ENCODE assay signal across 8 cellular contexts in genomic region chr2:127701651-127702394, GRCh38. TPM values are rescaled to one million over a fixed set of nuclear protein-coding genes. Genes with fewer than 3 reads are reported as not detected.
DNase-seq lines count a peak whose midpoint lies in the region; ATAC-seq lines count a peak whose summit lies in the region.

No MANE protein-coding gene starts in this region.

- peak overlapping the region; percentile 67 for H2AFZ ChIP-seq in mesenchymal stem cell (ENCODE audit: low read depth, low read length)

- CTCF ChIA-PET in activated CD8-positive, alpha-beta T cell treated with anti-CD3 and anti-CD28 coated beads, Interleukin-2, amount 10 ng/mL, durations not matched to agents 7 days and 5 days (lab: Charles Lee): interaction anchor here (0.7 to 2.0 kb wide), 8 partner anchors 10 to 222 kb away, joined by 3 to 18 read pairs (median 4); partner anchors contain the start of gene WDR33

- H3K27ac ChIP-seq in mesenchymal stem cell (ENCODE audit: low read length, poor library complexity, severe bottlenecking): peak overlapping the region; percentile 58

- H3K36me3 Mint-ChIP-seq in activated CD8-positive, alpha-beta T cell treated with anti-CD3 and anti-CD28 coated beads, Interleukin-2, amount 10 ng/mL, durations not matched to agents 7 days and 5 days (ENCODE audit: low read depth): peaks cover 36% of the 10 kb centered on the region

- H2BK12ac ChIP-seq in mesenchymal stem cell (ENCODE audit: low read length in 2 of 2): peak overlapping the region in 1 of 2 experiments; percentile 74

- H3K9me3 Mint-ChIP-seq in activated CD8-positive, alpha-beta T cell treated with anti-CD3 and anti-CD28 coated beads, Interleukin-2, amount 10 ng/mL, durations not matched to agents 7 days and 5 days (ENCODE audit: insufficient read depth): no peaks in the 10 kb centered on the region

- peak overlapping the region; percentile 86 for H3K4me2 ChIP-seq in mesenchymal stem cell (ENCODE audit: low read length, poor library complexity, severe bottlenecking)

- H3K4me3 ChIP-seq in mesenchymal stem cell (ENCODE audit: insufficient read depth in 1 of 2, low read depth in 1 of 2, low read length in 2 of 2): peak overlapping the region; percentile 78 to 92

- no peaks in the 10 kb centered on the region for H3K9me3 ChIP-seq in mesenchymal stem cell (ENCODE audit: control insufficient read depth, low read length)

- H2BK120ac ChIP-seq in mesenchymal stem cell (ENCODE audit: low read depth, low read length): peak overlapping the region; percentile 91

- no peaks in the 10 kb centered on the region for H3K27me3 ChIP-seq in mesenchymal stem cell (ENCODE audit: control insufficient read depth in 1 of 2, insufficient read depth in 1 of 2, low read length in 2 of 2)

- H3K23ac ChIP-seq in mesenchymal stem cell (ENCODE audit: low read length in 2 of 2): peak overlapping the region; percentile 53 to 74

- H2AK5ac ChIP-seq in mesenchymal stem cell (ENCODE audit: low read length, severe bottlenecking): no peak overlapping the region

- H3K36me3 ChIP-seq in mesenchymal stem cell (ENCODE audit: control insufficient read depth in 1 of 2, insufficient read depth in 2 of 2, low read depth in 1 of 2, low read length in 2 of 2): peaks cover 9 to 15% of the 10 kb centered on the region in 2 experiments

- H3K4me1 ChIP-seq in mesenchymal stem cell (ENCODE audit: control insufficient read depth, insufficient read depth, low read depth, low read length): peaks cover 13% of the 10 kb centered on the region

- POLR2A ChIA-PET in activated CD8-positive, alpha-beta T cell treated with anti-CD3 and anti-CD28 coated beads, Interleukin-2, amount 10 ng/mL, durations not matched to agents 7 days and 5 days (lab: Charles Lee): interaction anchor here (0.7 to 3.0 kb wide), 12 partner anchors 10 to 416 kb away, joined by 3 to 13 read pairs (median 5); partner anchors contain the start of genes IWS1, POLR2D, UGGT1 and WDR33

- peak overlapping the region; percentile 91 to 98 for H3K18ac ChIP-seq in mesenchymal stem cell (ENCODE audit: low read depth in 1 of 2, low read length in 2 of 2)

- H4K91ac ChIP-seq in mesenchymal stem cell (ENCODE audit: low read length): peak overlapping the region; percentile 93

- peak; percentile 93 for DNase-seq in CD1c-positive myeloid dendritic cell (ENCODE audit: extremely low spot score)
- DNase-seq in NCI-H774 (lab: John Stamatoyannopoulos, UW): peak; percentile 54
- DNase-seq in activated CD8-positive, alpha-beta T cell treated with anti-CD3 and anti-CD28 coated beads, Interleukin-2, amount 10 ng/mL, durations not matched to agents 7 days and 5 days: peak; percentile 85
- DNase-seq in effector CD8-positive, alpha-beta T cell (lab: John Stamatoyannopoulos, UW): peak; percentile 54
- DNase-seq in mesenchymal stem cell: peak; percentile 82
- DNase-seq in stimulated activated CD8-positive, alpha-beta memory T cell treated with anti-CD3 and anti-CD28 coated beads, Interleukin-12 subunit alpha, Interleukin-12 subunit beta, amount 100 ng/mL, for 4 hours (ENCODE audit: low read depth): peak; percentile 74

- peak overlapping the region; percentile 96 for H2BK15ac ChIP-seq in mesenchymal stem cell (ENCODE audit: low read depth, poor library complexity, severe bottlenecking)

- WGBS in mesenchymal stem cell: under 1% methylated on average over 75 of the region's 108 CpGs

- H2BK5ac ChIP-seq in mesenchymal stem cell (ENCODE audit: low read depth, low read length, poor library complexity, severe bottlenecking): peak overlapping the region; percentile 87

- H3K4ac ChIP-seq in mesenchymal stem cell (ENCODE audit: low read depth in 1 of 2, low read length in 2 of 2): peak overlapping the region; percentile 67 to 86

- H3K14ac ChIP-seq in mesenchymal stem cell (ENCODE audit: low read length in 2 of 2): peak overlapping the region in 1 of 2 experiments; percentile 94

- H3K27ac Mint-ChIP-seq in activated CD8-positive, alpha-beta T cell treated with anti-CD3 and anti-CD28 coated beads, Interleukin-2, amount 10 ng/mL, durations not matched to agents 7 days and 5 days: peak overlapping the region; percentile 95

- peaks cover 16% of the 10 kb centered on the region for H3K79me1 ChIP-seq in mesenchymal stem cell (replicated peaks; ENCODE audit: low read length, poor library complexity, severe bottlenecking)

- H3K4me1 Mint-ChIP-seq in activated CD8-positive, alpha-beta T cell treated with anti-CD3 and anti-CD28 coated beads, Interleukin-2, amount 10 ng/mL, durations not matched to agents 7 days and 5 days (ENCODE audit: low read depth): peaks cover 41% of the 10 kb centered on the region

- peak overlapping the region; percentile 95 for H3K9ac ChIP-seq in mesenchymal stem cell (ENCODE audit: low read length)

- H3K4me3 Mint-ChIP-seq in activated CD8-positive, alpha-beta T cell treated with anti-CD3 and anti-CD28 coated beads, Interleukin-2, amount 10 ng/mL, durations not matched to agents 7 days and 5 days: peak overlapping the region; percentile 84

- ATAC-seq in GM19328 (IDR thresholded peaks at IDR 0.05; ENCODE audit: unreplicated experiment) (peak; percentile 41), HG03460 (IDR thresholded peaks at IDR 0.05; ENCODE audit: unreplicated experiment) (peak; percentile 43)
- peak; percentile 85 for ATAC-seq in activated CD8-positive, alpha-beta T cell treated with anti-CD3 and anti-CD28 coated beads, Interleukin-2, amount 10 ng/mL, durations not matched to agents 7 days and 5 days

- no peaks in the 10 kb centered on the region for H3K27me3 Mint-ChIP-seq in activated CD8-positive, alpha-beta T cell treated with anti-CD3 and anti-CD28 coated beads, Interleukin-2, amount 10 ng/mL, durations not matched to agents 7 days and 5 days (ENCODE audit: low read depth)

- peak overlapping the region; percentile 92 for H4K8ac ChIP-seq in mesenchymal stem cell (ENCODE audit: low read length)

RNA-seq across cellular contexts. Expression of gene SFT2D3, which starts 0.5 kb away (rescaled TPM):
- 1 to 10 TPM; 4.8 to 5.5 TPM for total RNA-seq in activated CD8-positive, alpha-beta T cell treated with anti-CD3 and anti-CD28 coated beads, Interleukin-2, amount 10 ng/mL, durations not matched to agents 7 days and 5 days
- 4.5 TPM for polyA plus RNA-seq in mesenchymal stem cell (2013, experiment 1 of 2)
- polyA plus RNA-seq in mesenchymal stem cell (2013, experiment 2 of 2): 4.7 TPM

RNA-seq across cellular contexts. Expression of gene LIMS2, which starts 26.5 kb away (rescaled TPM):
- 10 to 100 TPM; 35.3 to 38.3 TPM for total RNA-seq in activated CD8-positive, alpha-beta T cell treated with anti-CD3 and anti-CD28 coated beads, Interleukin-2, amount 10 ng/mL, durations not matched to agents 7 days and 5 days
- polyA plus RNA-seq in mesenchymal stem cell (2013, experiment 1 of 2): 37.6 TPM
- polyA plus RNA-seq in mesenchymal stem cell (2013, experiment 2 of 2): 36.4 TPM

RNA-seq across cellular contexts. Expression of gene GPR17, which starts 55.9 kb away (rescaled TPM):
- total RNA-seq in activated CD8-positive, alpha-beta T cell treated with anti-CD3 and anti-CD28 coated beads, Interleukin-2, amount 10 ng/mL, durations not matched to agents 7 days and 5 days: not detected
- not detected for polyA plus RNA-seq in mesenchymal stem cell (2013, experiment 1 of 2)
- not detected for polyA plus RNA-seq in mesenchymal stem cell (2013, experiment 2 of 2)

Comparison
In these comparisons a context has a peak if more than half of its experiments do, and no peak if none do; other contexts are left out.
1. Peak in every context shown above with its lines: DNase-seq, ATAC-seq, H3K4me3 ChIP-seq and H3K27ac ChIP-seq.